ENCODE assay signal across 1 cellular context in the genomic region with DNA sequence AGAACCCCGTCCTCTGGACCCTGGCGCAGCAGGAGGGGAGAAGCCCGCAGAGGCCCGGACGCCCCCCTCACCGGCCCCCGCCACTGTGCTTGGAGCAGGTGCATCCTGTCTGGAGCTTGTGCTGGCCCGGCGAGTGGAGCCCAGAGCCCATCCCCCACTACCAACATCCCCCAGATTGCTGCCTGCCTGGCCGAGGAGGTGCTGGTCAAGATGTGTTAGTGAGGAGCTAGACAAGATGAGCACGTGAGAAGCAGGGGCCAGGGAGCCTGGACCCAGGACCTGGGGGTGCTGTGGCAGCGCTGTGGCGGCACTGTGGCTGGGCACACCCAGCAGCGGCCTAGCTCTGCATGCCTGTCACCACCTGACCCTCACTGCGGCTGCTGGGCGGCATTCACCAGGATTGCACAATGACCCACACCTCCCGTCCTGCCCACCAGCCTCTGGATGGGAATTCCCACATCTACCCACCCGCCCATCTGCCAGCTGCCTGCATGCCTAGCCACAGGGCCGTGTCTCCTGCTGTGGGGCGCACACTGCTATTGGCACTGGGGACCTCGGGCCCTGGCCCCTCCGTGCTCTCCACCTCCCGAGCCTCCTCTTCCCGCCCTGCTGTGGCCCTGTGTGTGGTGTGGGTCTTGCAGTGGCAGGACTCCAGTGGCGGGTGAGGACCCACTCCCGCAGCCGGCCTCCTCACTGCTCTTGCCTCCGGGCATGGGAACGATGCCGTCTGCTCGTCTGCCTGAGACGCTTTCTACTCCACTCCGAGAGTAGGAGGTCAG.
TF ChIP-seq lines count a peak whose summit lies in the region.

No MANE protein-coding gene starts in this region.

TF ChIP-seq in H1, 55 proteins besides CTCF, POLR2A, EP300 and RAD21:
- peak; percentile 14; the same call in 1 of the 2 replicates for TF ChIP-seq GABPA (IDR thresholded peaks at IDR 0.05; ENCODE audit: borderline replicate concordance, insufficient read depth, low read length)
- no peak for TF ChIP-seq BACH1 (IDR thresholded peaks at IDR 0.05; ENCODE audit: low read length)
